ENCODE assay signal across 24 cellular contexts in the genomic region with DNA sequence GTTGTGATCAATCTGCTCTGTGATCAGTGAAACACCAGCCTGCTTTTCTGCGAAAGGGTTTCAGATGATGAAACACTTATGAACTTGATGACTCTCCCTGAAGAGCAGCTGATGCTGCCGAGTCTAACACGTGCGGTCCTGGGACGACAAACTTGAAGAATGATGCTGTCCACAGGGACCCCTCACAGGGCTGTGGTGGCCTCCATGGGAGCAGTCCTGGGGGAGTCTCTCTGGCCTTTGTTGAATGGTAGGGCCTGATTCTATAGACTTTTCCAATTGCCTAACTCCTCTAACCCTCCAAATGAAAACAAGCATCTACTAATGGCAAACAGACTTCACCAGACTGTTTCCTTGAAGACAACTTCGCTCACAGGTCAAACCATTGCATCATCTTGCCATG. TPM values are rescaled to one million over a fixed set of nuclear protein-coding genes. Genes with fewer than 3 reads are reported as not detected.
"Had no signal": no experiment of that assay in that cellular context is flagged by ENCODE, and none has a peak within 500 bp of the region (broad histone marks: within the 10 kb centered on the region; RNA-seq: fewer than 3 reads in every experiment).

A gene with protein sequence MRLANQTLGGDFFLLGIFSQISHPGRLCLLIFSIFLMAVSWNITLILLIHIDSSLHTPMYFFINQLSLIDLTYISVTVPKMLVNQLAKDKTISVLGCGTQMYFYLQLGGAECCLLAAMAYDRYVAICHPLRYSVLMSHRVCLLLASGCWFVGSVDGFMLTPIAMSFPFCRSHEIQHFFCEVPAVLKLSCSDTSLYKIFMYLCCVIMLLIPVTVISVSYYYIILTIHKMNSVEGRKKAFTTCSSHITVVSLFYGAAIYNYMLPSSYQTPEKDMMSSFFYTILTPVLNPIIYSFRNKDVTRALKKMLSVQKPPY (minus strand): TSS at position 112 of the 400 bp plus-strand sequence. CDS start 3,932 bp downstream, outside the sequence.

- H2AFZ ChIP-seq: hepatocyte had no signal

- H3K27ac ChIP-seq: coronary artery, hepatocyte, neutrophil, psoas muscle, right lobe of liver, suprapubic skin, thyroid gland had no signal

- H3K4me2 ChIP-seq: hepatocyte had no signal

- H3K9me3 ChIP-seq: neutrophil, psoas muscle, right lobe of liver, suprapubic skin, thyroid gland had no signal

- DNase-seq: effector CD4-positive, alpha-beta T cell; foreskin melanocyte; head of caudate nucleus; kidney; left colon; left ventricle myocardium superior; naive thymus-derived CD8-positive, alpha-beta T cell; psoas muscle; retina; right lobe of liver; stimulated activated CD4-positive, alpha-beta T cell treated with anti-CD3 and anti-CD28 coated beads, Interleukin-4, amount 100 ng/mL, for 24 hours; stimulated activated naive B cell treated with anti-CD40 and anti-IgM and Interleukin-4, amounts not matched to agents 10 μg/mL and 1 μg/mL and 100 μg/mL, for 72 hours; thyroid gland had no signal

- H3K27me3 Mint-ChIP-seq: type B pancreatic cell had no signal

- H3K9me3 Mint-ChIP-seq: naive thymus-derived CD8-positive, alpha-beta T cell had no signal

- H3K4me3 ChIP-seq: coronary artery, hepatocyte, psoas muscle, right lobe of liver, suprapubic skin, thyroid gland had no signal

- H3K4me1 ChIP-seq: psoas muscle, right lobe of liver, suprapubic skin, thyroid gland had no signal

- ATAC-seq: left colon; left ventricle myocardium superior; naive thymus-derived CD8-positive, alpha-beta T cell; psoas muscle; right lobe of liver; stimulated activated naive B cell treated with anti-CD40 and anti-IgM and Interleukin-4, amounts not matched to agents 10 μg/mL and 1 μg/mL and 100 μg/mL, for 72 hours had no signal

- H3K79me2 ChIP-seq: hepatocyte had no signal

- H3K36me3 ChIP-seq: neutrophil, right lobe of liver, suprapubic skin, thyroid gland had no signal

- H3K4me3 Mint-ChIP-seq: naive thymus-derived CD8-positive, alpha-beta T cell; stimulated activated naive B cell treated with anti-CD40 and anti-IgM and Interleukin-4, amounts not matched to agents 10 μg/mL and 1 μg/mL and 100 μg/mL, for 72 hours; type B pancreatic cell had no signal

- H3K27ac Mint-ChIP-seq: stimulated activated naive B cell treated with anti-CD40 and anti-IgM and Interleukin-4, amounts not matched to agents 10 μg/mL and 1 μg/mL and 100 μg/mL, for 72 hours; type B pancreatic cell had no signal

- H3K27me3 ChIP-seq: hepatocyte, neutrophil, right lobe of liver, suprapubic skin, thyroid gland had no signal

- H3K36me3 Mint-ChIP-seq: naive thymus-derived CD8-positive, alpha-beta T cell; stimulated activated naive B cell treated with anti-CD40 and anti-IgM and Interleukin-4, amounts not matched to agents 10 μg/mL and 1 μg/mL and 100 μg/mL, for 72 hours; type B pancreatic cell had no signal

RNA-seq across cellular contexts. Expression of the gene that starts here (rescaled TPM):
- total RNA-seq: dermis microvascular lymphatic vessel endothelial cell; hepatocyte; left colon; left ventricle myocardium superior; lung microvascular endothelial cell; mesenteric fat pad; naive thymus-derived CD8-positive, alpha-beta T cell; osteoblast; psoas muscle; right lobe of liver; thyroid gland had no signal
- polyA plus RNA-seq: esophagus; hepatocyte; naive thymus-derived CD8-positive, alpha-beta T cell; neural cell; psoas muscle had no signal
